In the genomic region with DNA sequence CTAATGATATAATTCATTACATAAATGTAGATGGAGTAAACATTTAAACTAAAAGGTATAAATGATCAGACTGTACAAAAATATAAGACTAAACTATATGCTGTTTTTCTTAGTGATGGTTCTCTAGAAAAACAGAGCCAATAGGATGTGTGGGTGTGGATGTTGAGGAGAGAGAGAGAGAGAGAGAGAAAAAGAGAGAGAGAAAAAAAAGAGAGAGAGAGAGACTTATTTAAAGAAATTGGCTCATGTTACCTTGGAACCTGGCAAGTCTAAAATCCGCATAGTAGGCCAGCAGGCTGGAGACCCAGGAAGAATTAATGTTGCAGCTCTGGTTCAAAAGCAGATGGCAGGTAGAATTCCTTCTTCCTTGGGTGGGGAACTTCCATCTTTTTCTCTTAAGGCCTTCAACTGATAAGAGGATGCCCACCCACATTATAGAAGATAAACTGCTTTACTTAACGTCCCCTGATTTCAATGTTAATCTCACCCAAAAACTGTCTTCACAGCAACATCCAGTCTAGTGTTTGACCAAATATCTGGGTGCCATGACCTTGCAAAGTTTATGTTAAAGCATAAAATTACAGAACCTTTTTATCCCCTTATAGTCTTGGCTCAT, we compare ENCODE assay signal across 20 cellular contexts.
"Had no signal": no experiment of that assay in that cellular context is flagged by ENCODE, and none has a peak within 500 bp of the region (broad histone marks: within the 10 kb centered on the region; RNA-seq: fewer than 3 reads in every experiment).

No MANE protein-coding gene starts in this region.

- H3K36me3 Mint-ChIP-seq: naive B cell had no signal

- H3K4me1 Mint-ChIP-seq: endodermal cell, naive B cell had no signal

- DNase-seq: effector CD8-positive, alpha-beta T cell; effector memory CD8-positive, alpha-beta T cell; endodermal cell; erythroblast; esophagus squamous epithelium; foreskin fibroblast; foreskin melanocyte; gastrocnemius medialis; glutamatergic neuron; head of caudate nucleus; heart right ventricle; hippocampal formation; left cardiac atrium; left lung; left ventricle myocardium superior; lower lobe of right lung; mesenchymal stem cell; mucosa of descending colon; naive B cell had no signal

- H3K4me3 Mint-ChIP-seq: effector memory CD8-positive, alpha-beta T cell; endodermal cell; mesothelial cell of epicardium; naive B cell had no signal

- H3K27ac Mint-ChIP-seq: effector memory CD8-positive, alpha-beta T cell; endodermal cell; naive B cell had no signal
